In the genomic region with DNA sequence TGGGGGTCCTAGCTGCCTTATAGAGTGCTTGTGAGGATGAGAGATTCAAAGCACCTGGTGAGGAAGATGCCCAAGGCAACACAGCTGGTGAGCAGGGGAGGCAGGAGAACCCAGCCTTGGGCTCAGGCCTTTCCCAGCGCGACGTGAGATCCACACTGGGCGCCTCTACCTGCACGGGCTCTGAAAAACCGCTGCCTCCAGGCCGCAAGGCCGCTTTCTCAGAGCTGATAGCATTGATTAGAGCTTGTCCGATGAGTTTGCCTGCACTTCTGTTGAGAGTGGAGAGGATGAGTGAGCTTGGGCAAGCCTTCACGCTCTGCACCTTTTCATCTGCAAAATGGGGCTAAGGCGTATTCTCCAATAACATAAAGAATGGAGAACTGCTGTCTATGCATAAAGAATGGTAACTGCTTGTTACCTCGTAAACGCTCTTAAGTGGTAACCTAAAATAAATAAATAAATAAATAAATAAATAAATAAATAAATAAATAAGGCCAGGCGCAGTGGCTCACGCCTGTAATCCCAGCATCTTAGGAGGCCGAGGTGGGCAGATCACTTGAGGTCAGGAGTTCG, we compare ENCODE assay signal across 9 cellular contexts. TPM values are rescaled to one million over a fixed set of nuclear protein-coding genes. Genes with fewer than 3 reads are reported as not detected.
DNase-seq lines count a peak whose midpoint lies in the region; ATAC-seq and TF ChIP-seq lines count a peak whose summit lies in the region.
"Had no signal": no experiment of that assay in that cellular context is flagged by ENCODE, and none has a peak within 500 bp of the region (broad histone marks: within the 10 kb centered on the region; RNA-seq: fewer than 3 reads in every experiment).

No MANE protein-coding gene starts in this region.

- DNase-seq in GM23338 (ENCODE audit: low spot score) (peak; percentile 45), RKO (ENCODE audit: low spot score) (peak; percentile 16), epithelial cell of proximal tubule (ENCODE audit: low read depth) (no peak), retinal pigment epithelial cell (ENCODE audit: low read depth) (no peak), G401 (ENCODE audit: low spot score) (no peak), GM19240 (ENCODE audit: insufficient read length, low spot score) (no peak), A172 (ENCODE audit: low spot score) (no peak), GM03348 (ENCODE audit: low spot score) (no peak)
- DNase-seq: NCI-H2171 treated with DMSO at 0.1 percent for 48 hours had no signal

- peaks cover 28% of the 10 kb centered on the region for H4K20me1 ChIP-seq in GM23338 (replicated peaks; ENCODE audit: insufficient read depth)

- H3K27ac ChIP-seq in GM23338 (ENCODE audit: low read depth): no peak overlapping the region

- peaks cover 12% of the 10 kb centered on the region for H3K4me1 ChIP-seq in GM23338 (ENCODE audit: insufficient read depth)

- peak overlapping the region; percentile 87 for H3K4me3 Mint-ChIP-seq in GM23338

- H3K79me2 ChIP-seq in GM23338 (replicated peaks; ENCODE audit: insufficient read depth): peaks cover 6% of the 10 kb centered on the region; the same call in 1 of the 2 replicates

- TF ChIP-seq CTCF in GM23338 (conservative IDR thresholded peaks at IDR 0.05; ENCODE audit: low read depth in 2 of 2) (no peak), epithelial cell of proximal tubule (conservative IDR thresholded peaks at IDR 0.05; ENCODE audit: low read depth, low read length) (no peak), retinal pigment epithelial cell (conservative IDR thresholded peaks at IDR 0.05; ENCODE audit: low read depth, low read length) (no peak)

- no peaks in the 10 kb centered on the region for H3K9me3 Mint-ChIP-seq in GM23338

- peaks cover 28% of the 10 kb centered on the region for H3K36me3 ChIP-seq in GM23338 (ENCODE audit: insufficient read depth)

- no peaks in the 10 kb centered on the region for H3K9me2 ChIP-seq in GM23338 (ENCODE audit: insufficient read depth)

- H3K4me3 ChIP-seq in GM23338: peak overlapping the region; percentile 92
- peak overlapping the region; percentile 79 for H3K4me3 ChIP-seq in epithelial cell of proximal tubule (ENCODE audit: low read depth, low read length)
- peak overlapping the region; percentile 75 for H3K4me3 ChIP-seq in retinal pigment epithelial cell (ENCODE audit: low read length)

- H2AFZ ChIP-seq in GM23338: peak overlapping the region; percentile 63; the same call in 1 of the 2 replicates

- peak; percentile 13 for ATAC-seq in GM23338

- H3K4me2 ChIP-seq in GM23338: peak overlapping the region; percentile 89

- peaks cover 65% of the 10 kb centered on the region for H3K36me3 Mint-ChIP-seq in GM23338 (ENCODE audit: low read depth)

- peaks cover 31% of the 10 kb centered on the region for H3K4me1 Mint-ChIP-seq in GM23338

- in situ Hi-C loops in G401 (cut with HindIII; ENCODE audit: low sequenced_read_pairs): no loop called here

- peaks cover 15% of the 10 kb centered on the region for H3F3A ChIP-seq in GM23338 (replicated peaks; ENCODE audit: low read depth)

- peak overlapping the region; percentile 72 for H3K27ac Mint-ChIP-seq in GM23338

- H3K27me3 ChIP-seq in GM23338 (ENCODE audit: insufficient read depth): no peaks in the 10 kb centered on the region

- H3K27me3 Mint-ChIP-seq in GM23338 (ENCODE audit: insufficient read depth, low read depth, poor library complexity): peaks cover 3% of the 10 kb centered on the region

TF ChIP-seq in GM23338, 12 proteins besides CTCF, POLR2A, EP300 and RAD21:
- TF ChIP-seq EZH2phosphoT487 (IDR thresholded peaks at IDR 0.05; ENCODE audit: unreplicated experiment) (no peak), NANOG (IDR thresholded peaks at IDR 0.05; ENCODE audit: borderline replicate concordance) (no peak), JUNB (IDR thresholded peaks at IDR 0.05; ENCODE audit: unreplicated experiment) (no peak), ZNF331 (CRISPR knock-in tag; IDR thresholded peaks at IDR 0.05; ENCODE audit: low read depth) (no peak)
- TF ChIP-seq, protein P1, sequence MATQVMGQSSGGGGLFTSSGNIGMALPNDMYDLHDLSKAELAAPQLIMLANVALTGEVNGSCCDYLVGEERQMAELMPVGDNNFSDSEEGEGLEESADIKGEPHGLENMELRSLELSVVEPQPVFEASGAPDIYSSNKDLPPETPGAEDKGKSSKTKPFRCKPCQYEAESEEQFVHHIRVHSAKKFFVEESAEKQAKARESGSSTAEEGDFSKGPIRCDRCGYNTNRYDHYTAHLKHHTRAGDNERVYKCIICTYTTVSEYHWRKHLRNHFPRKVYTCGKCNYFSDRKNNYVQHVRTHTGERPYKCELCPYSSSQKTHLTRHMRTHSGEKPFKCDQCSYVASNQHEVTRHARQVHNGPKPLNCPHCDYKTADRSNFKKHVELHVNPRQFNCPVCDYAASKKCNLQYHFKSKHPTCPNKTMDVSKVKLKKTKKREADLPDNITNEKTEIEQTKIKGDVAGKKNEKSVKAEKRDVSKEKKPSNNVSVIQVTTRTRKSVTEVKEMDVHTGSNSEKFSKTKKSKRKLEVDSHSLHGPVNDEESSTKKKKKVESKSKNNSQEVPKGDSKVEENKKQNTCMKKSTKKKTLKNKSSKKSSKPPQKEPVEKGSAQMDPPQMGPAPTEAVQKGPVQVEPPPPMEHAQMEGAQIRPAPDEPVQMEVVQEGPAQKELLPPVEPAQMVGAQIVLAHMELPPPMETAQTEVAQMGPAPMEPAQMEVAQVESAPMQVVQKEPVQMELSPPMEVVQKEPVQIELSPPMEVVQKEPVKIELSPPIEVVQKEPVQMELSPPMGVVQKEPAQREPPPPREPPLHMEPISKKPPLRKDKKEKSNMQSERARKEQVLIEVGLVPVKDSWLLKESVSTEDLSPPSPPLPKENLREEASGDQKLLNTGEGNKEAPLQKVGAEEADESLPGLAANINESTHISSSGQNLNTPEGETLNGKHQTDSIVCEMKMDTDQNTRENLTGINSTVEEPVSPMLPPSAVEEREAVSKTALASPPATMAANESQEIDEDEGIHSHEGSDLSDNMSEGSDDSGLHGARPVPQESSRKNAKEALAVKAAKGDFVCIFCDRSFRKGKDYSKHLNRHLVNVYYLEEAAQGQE (IDR thresholded peaks at IDR 0.05; ENCODE audit: unreplicated experiment): no peak
- TF ChIP-seq, protein P2, sequence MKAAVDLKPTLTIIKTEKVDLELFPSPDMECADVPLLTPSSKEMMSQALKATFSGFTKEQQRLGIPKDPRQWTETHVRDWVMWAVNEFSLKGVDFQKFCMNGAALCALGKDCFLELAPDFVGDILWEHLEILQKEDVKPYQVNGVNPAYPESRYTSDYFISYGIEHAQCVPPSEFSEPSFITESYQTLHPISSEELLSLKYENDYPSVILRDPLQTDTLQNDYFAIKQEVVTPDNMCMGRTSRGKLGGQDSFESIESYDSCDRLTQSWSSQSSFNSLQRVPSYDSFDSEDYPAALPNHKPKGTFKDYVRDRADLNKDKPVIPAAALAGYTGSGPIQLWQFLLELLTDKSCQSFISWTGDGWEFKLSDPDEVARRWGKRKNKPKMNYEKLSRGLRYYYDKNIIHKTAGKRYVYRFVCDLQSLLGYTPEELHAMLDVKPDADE (IDR thresholded peaks at IDR 0.05): no peak

RNA-seq across cellular contexts. Expression of a gene that starts 0.9 kb away (rescaled TPM):
- total RNA-seq in GM23338 (2014; rRNA removed; shearing (Covaris generic)): 44.8 and 49.1 TPM in 2 replicates
- polyA plus RNA-seq in GM23338 (2016; fragmentation: Nextera tagmentation; extraction: Ambion mirVana): 36.0 and 44.4 TPM in 2 replicates
- total RNA-seq in epithelial cell of proximal tubule: 6.5 and 9.2 TPM in 2 replicates
- 3.7 and 11.4 TPM in 2 replicates for total RNA-seq in G401 (2014; rRNA removed; shearing (Covaris generic))
- 6.0 and 9.1 TPM in 2 replicates for total RNA-seq in A172 (2014; rRNA removed; shearing (Covaris generic))

RNA-seq across cellular contexts. Expression of a gene that starts 25.3 kb away (rescaled TPM):
- total RNA-seq in GM23338 (2014; rRNA removed; shearing (Covaris generic)): 120 and 121 TPM in 2 replicates
- polyA plus RNA-seq in GM23338 (2016; fragmentation: Nextera tagmentation; extraction: Ambion mirVana): 454 and 519 TPM in 2 replicates
- 162 and 203 TPM in 2 replicates for total RNA-seq in epithelial cell of proximal tubule
- total RNA-seq in G401 (2014; rRNA removed; shearing (Covaris generic)): 96.3 and 138 TPM in 2 replicates
- total RNA-seq in A172 (2014; rRNA removed; shearing (Covaris generic)): 101 and 108 TPM in 2 replicates

RNA-seq across cellular contexts. Expression of a gene that starts 49.4 kb away (rescaled TPM):
- 36.5 and 38.7 TPM in 2 replicates for total RNA-seq in GM23338 (2014; rRNA removed; shearing (Covaris generic))
- polyA plus RNA-seq in GM23338 (2016; fragmentation: Nextera tagmentation; extraction: Ambion mirVana): 27.1 and 27.4 TPM in 2 replicates
- 74.3 and 95.6 TPM in 2 replicates for total RNA-seq in epithelial cell of proximal tubule
- 22.7 and 42.0 TPM in 2 replicates for total RNA-seq in G401 (2014; rRNA removed; shearing (Covaris generic))
- 105 and 107 TPM in 2 replicates for total RNA-seq in A172 (2014; rRNA removed; shearing (Covaris generic))

RNA-seq across cellular contexts. Expression of a gene that starts 55.5 kb away (rescaled TPM):
- 34.3 and 37.7 TPM in 2 replicates for total RNA-seq in GM23338 (2014; rRNA removed; shearing (Covaris generic))
- polyA plus RNA-seq in GM23338 (2016; fragmentation: Nextera tagmentation; extraction: Ambion mirVana): 42.3 and 58.7 TPM in 2 replicates
- 17.4 and 17.6 TPM in 2 replicates for total RNA-seq in epithelial cell of proximal tubule
- total RNA-seq in G401 (2014; rRNA removed; shearing (Covaris generic)): 9.3 and 11.1 TPM in 2 replicates
- total RNA-seq in A172 (2014; rRNA removed; shearing (Covaris generic)): 17.7 and 21.3 TPM in 2 replicates

Comparison
In these comparisons a context has a peak if more than half of its experiments do, and no peak if none do; other contexts are left out.
1. DNase-seq: peak in GM23338 (single experiment) and RKO (single experiment); none in epithelial cell of proximal tubule (single experiment), retinal pigment epithelial cell (single experiment), G401 (single experiment), GM19240 (single experiment), A172 (single experiment) and GM03348 (single experiment).
2. Peak in every context shown above with its lines, with median percentiles within 50 percentile points of each other: H3K4me3 ChIP-seq.